Comparison of ENCODE assay signal across 28 cellular contexts in genomic region chr3:3827111-3827510, GRCh38. TPM values are rescaled to one million over a fixed set of nuclear protein-coding genes. Genes with fewer than 3 reads are reported as not detected.
DNase-seq lines count a peak whose midpoint lies in the region; ATAC-seq and TF ChIP-seq lines count a peak whose summit lies in the region.
"Had no signal": no experiment of that assay in that cellular context is flagged by ENCODE, and none has a peak within 500 bp of the region (broad histone marks: within the 10 kb centered on the region; RNA-seq: fewer than 3 reads in every experiment).

No MANE protein-coding gene starts in this region.

- H3K9me3 Mint-ChIP-seq in WTC11, result peaks cover 14% of the 10 kb centered on the region

- H3K23ac ChIP-seq in trophoblast cell (ENCODE audit: low read length), result no peak overlapping the region

- H3K9me2 ChIP-seq in MM.1S (replicated peaks; ENCODE audit: insufficient read depth, low read length), result no peaks in the 10 kb centered on the region

- peak overlapping the region; percentile 50; the same call in 1 of the 2 replicates for H3K27ac Mint-ChIP-seq in WTC11
- H3K27ac Mint-ChIP-seq: CD14-positive monocyte; CD4-positive, alpha-beta memory T cell; CD8-positive, alpha-beta memory T cell had no signal

- H2BK120ac ChIP-seq in trophoblast cell (ENCODE audit: insufficient read depth, low read length, poor library complexity), result no peak overlapping the region

- POLR2A ChIA-PET in WTC11 (lab: Charles Lee), result no interaction called here

- H2BK12ac ChIP-seq in trophoblast cell (ENCODE audit: low read length), result no peak overlapping the region

- H3K4me3 Mint-ChIP-seq in WTC11, result no peak overlapping the region
- H3K4me3 Mint-ChIP-seq: CD14-positive monocyte; CD4-positive, alpha-beta memory T cell; CD4-positive, CD25-positive, alpha-beta regulatory T cell; CD8-positive, alpha-beta memory T cell had no signal

- H4K20me1 ChIP-seq in MM.1S (ENCODE audit: insufficient read depth, low read length), result no peaks in the 10 kb centered on the region
- H4K20me1 ChIP-seq: BLaER1 had no signal

- no peak for ATAC-seq in WTC11
- no peak for ATAC-seq in GM21717 (IDR thresholded peaks at IDR 0.05; ENCODE audit: unreplicated experiment)
- ATAC-seq: GM12878 had no signal

- H3F3A ChIP-seq in MM.1S (ENCODE audit: insufficient read depth, low read length), result no peaks in the 10 kb centered on the region

- peaks cover 22% of the 10 kb centered on the region for H3K4me1 Mint-ChIP-seq in WTC11
- H3K4me1 Mint-ChIP-seq: CD14-positive monocyte; CD4-positive, alpha-beta memory T cell; CD4-positive, CD25-positive, alpha-beta regulatory T cell; CD8-positive, alpha-beta memory T cell had no signal

- H3K36me3 ChIP-seq in MM.1S (replicated peaks; ENCODE audit: insufficient read depth, low read length) (no peaks in the 10 kb centered on the region), trophoblast cell (ENCODE audit: control insufficient read depth in 1 of 2, insufficient read depth in 2 of 2, low read length in 2 of 2) (peaks cover 19 to 45% of the 10 kb centered on the region in 2 experiments)
- H3K36me3 ChIP-seq: BE2C, BLaER1 had no signal

- no peak overlapping the region for H3K18ac ChIP-seq in trophoblast cell (ENCODE audit: low read length)

- H3K27ac ChIP-seq in MM.1S (ENCODE audit: low read length) (no peak overlapping the region), trophoblast cell (ENCODE audit: low read depth, low read length) (no peak overlapping the region), coronary artery (no peak overlapping the region)
- H3K27ac ChIP-seq: BLaER1 had no signal

- WGBS in trophoblast cell (ENCODE audit: extremely low coverage, insufficient coverage, insufficient read length), result no CpG with 5 or more reads among the region's 1 CpG

- no peak overlapping the region for H4K8ac ChIP-seq in trophoblast cell (ENCODE audit: low read depth, low read length)

- H3K9ac ChIP-seq in MM.1S (ENCODE audit: low read length), result no peak overlapping the region
- H3K9ac ChIP-seq in trophoblast cell (ENCODE audit: low read length), result no peak overlapping the region
- H3K9ac ChIP-seq: BLaER1 had no signal

- H2BK5ac ChIP-seq in trophoblast cell (ENCODE audit: low read depth, low read length, poor library complexity), result no peak overlapping the region

- DNase-seq in MM.1S, result peak; percentile 50
- no peak for DNase-seq in WTC11 (ENCODE audit: low spot score)
- no peak for DNase-seq in trophoblast cell
- DNase-seq in coronary artery (ENCODE audit: low spot score), result no peak
- no peak for DNase-seq in T-helper 1 cell
- DNase-seq: 8988T; ACHN; BE2C; C1 segment of cervical spinal cord; CD4-positive, alpha-beta memory T cell; CD4-positive, CD25-positive, alpha-beta regulatory T cell; CD8-positive, alpha-beta memory T cell; COR-L47; DMS 273 treated with DMSO at 0.1 percent for 48 hours; DMS153; DMS53; DMS79; DND-41; EL; GDM1 had no signal

- H3K79me2 ChIP-seq in MM.1S (ENCODE audit: low read length), result no peaks in the 10 kb centered on the region
- peaks cover 6% of the 10 kb centered on the region for H3K79me2 ChIP-seq in trophoblast cell (ENCODE audit: control insufficient read depth, insufficient read depth, low read length, poor library complexity)

- no peak overlapping the region for H3K14ac ChIP-seq in trophoblast cell (ENCODE audit: low read length)

- no peak overlapping the region for H4K91ac ChIP-seq in trophoblast cell (ENCODE audit: low read depth, low read length)

- H3K4ac ChIP-seq in trophoblast cell (ENCODE audit: low read depth, low read length), result peak overlapping the region; percentile 62

- CTCF ChIA-PET in WTC11 (lab: Charles Lee), result no interaction called here

- no peak overlapping the region for H4K12ac ChIP-seq in trophoblast cell (ENCODE audit: low read depth, low read length)

- H3K27me3 ChIP-seq in MM.1S (replicated peaks; ENCODE audit: insufficient read depth, low read length) (no peaks in the 10 kb centered on the region), trophoblast cell (ENCODE audit: insufficient read depth, low read length) (no peaks in the 10 kb centered on the region)
- H3K27me3 ChIP-seq: BE2C, BLaER1 had no signal

- H3K4me1 ChIP-seq in MM.1S (ENCODE audit: low read length) (peaks cover 11% of the 10 kb centered on the region; the same call in 1 of the 2 replicates), trophoblast cell (ENCODE audit: control insufficient read depth in 1 of 2, insufficient read depth in 2 of 2, low read length in 2 of 2) (no peaks in the 10 kb centered on the region)
- H3K4me1 ChIP-seq: BE2C had no signal

- H3K4me2 ChIP-seq in MM.1S (ENCODE audit: low read depth, low read length), result no peak overlapping the region
- no peak overlapping the region for H3K4me2 ChIP-seq in trophoblast cell (ENCODE audit: low read length)
- H3K4me2 ChIP-seq: BLaER1 had no signal

- no peaks in the 10 kb centered on the region; the same call in 1 of the 2 replicates for H3K27me3 Mint-ChIP-seq in WTC11 (ENCODE audit: low read depth)
- H3K27me3 Mint-ChIP-seq: CD4-positive, alpha-beta memory T cell; CD4-positive, CD25-positive, alpha-beta regulatory T cell; CD8-positive, alpha-beta memory T cell had no signal

- H2AK5ac ChIP-seq in trophoblast cell (ENCODE audit: low read length), result no peak overlapping the region

- no peak overlapping the region for H3K4me3 ChIP-seq in MM.1S (ENCODE audit: low read length)
- no peak overlapping the region for H3K4me3 ChIP-seq in trophoblast cell (ENCODE audit: low read depth, low read length)
- H3K4me3 ChIP-seq in coronary artery, result no peak overlapping the region
- H3K4me3 ChIP-seq: BLaER1, GM12878 had no signal

- no peak for TF ChIP-seq CTCF in MM.1S (IDR thresholded peaks at IDR 0.05; ENCODE audit: low read length)
- TF ChIP-seq CTCF in WTC11 (IDR thresholded peaks at IDR 0.05), result no peak
- TF ChIP-seq CTCF in coronary artery (IDR thresholded peaks at IDR 0.05), result no peak

- H3K9me3 ChIP-seq in MM.1S (replicated peaks; ENCODE audit: insufficient read depth, low read length) (no peaks in the 10 kb centered on the region), trophoblast cell (ENCODE audit: insufficient read depth, low read depth, low read length) (no peaks in the 10 kb centered on the region)
- H3K9me3 ChIP-seq: BE2C had no signal

- peaks cover 73% of the 10 kb centered on the region for H3K36me3 Mint-ChIP-seq in WTC11

- H2AFZ ChIP-seq in MM.1S (ENCODE audit: low read length) (no peak overlapping the region), trophoblast cell (ENCODE audit: insufficient read depth, low read length, poor library complexity) (no peak overlapping the region)

- no peaks in the 10 kb centered on the region for H3K79me1 ChIP-seq in trophoblast cell (ENCODE audit: low read length)

TF ChIP-seq in WTC11, 78 proteins besides CTCF, POLR2A, EP300 and RAD21:
- TF ChIP-seq ZNF396 (CRISPR knock-in tag; IDR thresholded peaks at IDR 0.05; ENCODE audit: borderline replicate concordance), result no peak
- no peak for TF ChIP-seq NFE2L1 (CRISPR knock-in tag; IDR thresholded peaks at IDR 0.05)
- no peak for TF ChIP-seq RORB (CRISPR knock-in tag; IDR thresholded peaks at IDR 0.05)

RNA-seq across cellular contexts. Expression of gene LRRN1, which starts 27.9 kb away (rescaled TPM):
- 114 to 124 TPM (median 121 TPM) in 3 replicates for total RNA-seq in WTC11 (2021)
- polyA plus RNA-seq in trophoblast cell (2013), result 338 TPM in 2 replicates
- total RNA-seq: A673, Daoy, G401, GM12878 had no signal
- polyA plus RNA-seq: AG04450, CD14-positive monocyte had no signal
